8 cellular contexts compared by ENCODE assay signal in genomic region chr5:95554331-95554646, GRCh38. TPM values are rescaled to one million over a fixed set of nuclear protein-coding genes. Genes with fewer than 3 reads are reported as not detected.
A peak's percentile ranks its signal among the peaks of the same experiment; 100 is the strongest.
DNase-seq lines count a peak whose midpoint lies in the region; ATAC-seq and TF ChIP-seq lines count a peak whose summit lies in the region.

No MANE protein-coding gene starts in this region.

- H3K27me3 ChIP-seq in suprapubic skin = no peaks in the 10 kb centered on the region

- H3K9me3 Mint-ChIP-seq in activated CD4-positive, alpha-beta memory T cell treated with anti-CD3 and anti-CD28 coated beads, Interleukin-2, amount 10 ng/mL, durations not matched to agents 7 days and 5 days = no peaks in the 10 kb centered on the region
- H3K9me3 Mint-ChIP-seq in immature natural killer cell = no peaks in the 10 kb centered on the region

- H3K9me3 ChIP-seq in suprapubic skin = no peaks in the 10 kb centered on the region

- peak overlapping the region; percentile 88 for H3K4me3 Mint-ChIP-seq in activated CD4-positive, alpha-beta memory T cell treated with anti-CD3 and anti-CD28 coated beads, Interleukin-2, amount 10 ng/mL, durations not matched to agents 7 days and 5 days
- peak overlapping the region; percentile 93 to 98 (median 98) for H3K4me3 Mint-ChIP-seq in immature natural killer cell

- peaks cover 20% of the 10 kb centered on the region for H3K36me3 Mint-ChIP-seq in activated CD4-positive, alpha-beta memory T cell treated with anti-CD3 and anti-CD28 coated beads, Interleukin-2, amount 10 ng/mL, durations not matched to agents 7 days and 5 days (ENCODE audit: low read depth)
- peaks cover 0 to 3% (median 0%) of the 10 kb centered on the region in 3 donors for H3K36me3 Mint-ChIP-seq in immature natural killer cell

- peak overlapping the region; percentile 74 for H3K27ac Mint-ChIP-seq in activated CD4-positive, alpha-beta memory T cell treated with anti-CD3 and anti-CD28 coated beads, Interleukin-2, amount 10 ng/mL, durations not matched to agents 7 days and 5 days
- H3K27ac Mint-ChIP-seq in immature natural killer cell = peak overlapping the region; percentile 89 to 99 (median 96)

- TF ChIP-seq CTCF in 22Rv1 (IDR thresholded peaks at IDR 0.05) = no peak
- no peak for TF ChIP-seq CTCF in suprapubic skin (IDR thresholded peaks at IDR 0.05)

- no peak for TF ChIP-seq EP300 in suprapubic skin (IDR thresholded peaks at IDR 0.05)

- ATAC-seq in GM19023 (IDR thresholded peaks at IDR 0.05; ENCODE audit: unreplicated experiment) = peak; percentile 38
- peak; percentile 28 for ATAC-seq in HG03196 (IDR thresholded peaks at IDR 0.05; ENCODE audit: unreplicated experiment)

- DNase-seq in activated CD4-positive, alpha-beta memory T cell treated with anti-CD3 and anti-CD28 coated beads, Interleukin-2, amount 10 ng/mL, durations not matched to agents 7 days and 5 days = no peak
- no peak for DNase-seq in immature natural killer cell
- DNase-seq in suprapubic skin (ENCODE audit: low spot score in 2 of 2) = no peak
- DNase-seq in anterior cingulate cortex (lab: John Stamatoyannopoulos, UW) = no peak
- DNase-seq in RKO (ENCODE audit: low spot score) = no peak

- no peaks in the 10 kb centered on the region for H3K27me3 Mint-ChIP-seq in activated CD4-positive, alpha-beta memory T cell treated with anti-CD3 and anti-CD28 coated beads, Interleukin-2, amount 10 ng/mL, durations not matched to agents 7 days and 5 days
- peaks cover 4 to 9% (median 7%) of the 10 kb centered on the region in 3 donors for H3K27me3 Mint-ChIP-seq in immature natural killer cell (ENCODE audit: low read depth in 3 of 3)

- TF ChIP-seq POLR2A in suprapubic skin (IDR thresholded peaks at IDR 0.05) = no peak

- H3K4me1 Mint-ChIP-seq in activated CD4-positive, alpha-beta memory T cell treated with anti-CD3 and anti-CD28 coated beads, Interleukin-2, amount 10 ng/mL, durations not matched to agents 7 days and 5 days = peaks cover 45% of the 10 kb centered on the region
- peaks cover 43 to 64% of the 10 kb centered on the region in 2 donors for H3K4me1 Mint-ChIP-seq in immature natural killer cell

- peaks cover under 1% of the 10 kb centered on the region for H3K36me3 ChIP-seq in suprapubic skin

- H3K27ac ChIP-seq in 22Rv1 (peak overlapping the region; percentile 72), suprapubic skin (peak overlapping the region; percentile 83)

- peak overlapping the region; percentile 67 for H3K4me3 ChIP-seq in suprapubic skin

- CTCF ChIA-PET in activated CD4-positive, alpha-beta memory T cell treated with anti-CD3 and anti-CD28 coated beads, Interleukin-2, amount 10 ng/mL, durations not matched to agents 7 days and 5 days (lab: Charles Lee) = interaction anchor here (0.9 to 2.6 kb wide), 3 partner anchors 8 to 110 kb away, joined by 3 to 7 read pairs (median 5); no protein-coding TSS in a partner anchor

- POLR2A ChIA-PET in activated CD4-positive, alpha-beta memory T cell treated with anti-CD3 and anti-CD28 coated beads, Interleukin-2, amount 10 ng/mL, durations not matched to agents 7 days and 5 days (lab: Charles Lee) = interaction anchor here (0.9 to 2.9 kb wide), 9 partner anchors 8 to 208 kb away, joined by 3 to 11 read pairs (median 5); partner anchors contain the start of gene RFESD

- H3K4me1 ChIP-seq in suprapubic skin = peaks cover 25% of the 10 kb centered on the region

- WGBS in suprapubic skin = under 1% methylated on average over 6 of the region's 6 CpGs

RNA-seq across cellular contexts. Expression of gene SKIC3, which starts 0.5 kb away (rescaled TPM):
- 10 to 100 TPM; 70.7 to 72.1 TPM for total RNA-seq in activated CD4-positive, alpha-beta memory T cell treated with anti-CD3 and anti-CD28 coated beads, Interleukin-2, amount 10 ng/mL, durations not matched to agents 7 days and 5 days
- polyA plus RNA-seq in immature natural killer cell = 10 to 100 TPM; 34.4 to 52.7 (median 50.2) TPM
- 100 to 1,000 TPM in 1 of 4 donors, 10 to 100 TPM in 3; 81.7 to 270 (median 91.8) TPM for total RNA-seq in suprapubic skin

RNA-seq across cellular contexts. Expression of gene ARSK, which starts 0.6 kb away (rescaled TPM):
- total RNA-seq in activated CD4-positive, alpha-beta memory T cell treated with anti-CD3 and anti-CD28 coated beads, Interleukin-2, amount 10 ng/mL, durations not matched to agents 7 days and 5 days = 1 to 10 TPM; 4.4 to 4.8 TPM
- polyA plus RNA-seq in immature natural killer cell = 10 to 100 TPM; 11.0 to 14.7 (median 11.8) TPM
- total RNA-seq in suprapubic skin = 10 to 100 TPM in 1 of 4 donors, 1 to 10 TPM in 3; 5.4 to 10.6 (median 8.1) TPM
